22 cellular contexts compared by ENCODE assay signal in the genomic region with DNA sequence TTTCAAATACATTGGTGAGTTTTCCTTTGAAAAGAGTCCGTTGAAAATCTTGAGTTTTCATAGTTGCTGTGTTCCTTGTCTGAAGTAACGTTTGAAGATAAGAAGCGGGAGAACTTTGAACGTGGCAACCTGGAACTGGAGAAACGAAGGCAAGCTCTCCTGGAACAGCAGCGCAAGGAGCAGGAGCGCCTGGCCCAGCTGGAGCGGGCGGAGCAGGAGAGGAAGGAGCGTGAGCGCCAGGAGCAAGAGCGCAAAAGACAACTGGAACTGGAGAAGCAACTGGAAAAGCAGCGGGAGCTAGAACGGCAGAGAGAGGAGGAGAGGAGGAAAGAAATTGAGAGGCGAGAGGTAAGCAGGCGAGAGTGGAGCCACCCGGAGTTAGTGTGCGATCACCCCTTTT.
"Had no signal": no experiment of that assay in that cellular context is flagged by ENCODE, and none has a peak within 500 bp of the region (broad histone marks: within the 10 kb centered on the region; RNA-seq: fewer than 3 reads in every experiment).

No MANE protein-coding gene starts in this region.

- ATAC-seq: effector memory CD8-positive, alpha-beta T cell; esophagus mucosa; foreskin keratinocyte; gastroesophageal sphincter; heart left ventricle; left colon; left lobe of liver had no signal

- H3K27ac Mint-ChIP-seq: dendritic cell treated with granulocyte-macrophage colony-stimulating factor and Interleukin-4, amounts not matched to agents 40 ng/mL and 50 ng/mL, for 4 days; effector memory CD8-positive, alpha-beta T cell; immature natural killer cell; memory B cell had no signal

- H3K9me3 Mint-ChIP-seq: effector memory CD8-positive, alpha-beta T cell; immature natural killer cell had no signal

- H3K4me3 Mint-ChIP-seq: dendritic cell treated with granulocyte-macrophage colony-stimulating factor and Interleukin-4, amounts not matched to agents 40 ng/mL and 50 ng/mL, for 4 days; effector memory CD8-positive, alpha-beta T cell; immature natural killer cell; memory B cell had no signal

- H3K4me1 Mint-ChIP-seq: immature natural killer cell, memory B cell had no signal

- H3K27me3 Mint-ChIP-seq: dendritic cell treated with granulocyte-macrophage colony-stimulating factor and Interleukin-4, amounts not matched to agents 40 ng/mL and 50 ng/mL, for 4 days; effector memory CD8-positive, alpha-beta T cell had no signal

- DNase-seq: colonic mucosa; cortex of kidney; effector CD8-positive, alpha-beta T cell; effector memory CD8-positive, alpha-beta T cell; erythroblast; foreskin keratinocyte; heart left ventricle; hypothalamus; immature natural killer cell; islet precursor cell; kidney; kidney glomerular epithelial cell; left colon; left ventricle myocardium inferior; mammary epithelial cell; mesendoderm; midbrain had no signal
